ENCODE assay signal across 10 cellular contexts in the genomic region with DNA sequence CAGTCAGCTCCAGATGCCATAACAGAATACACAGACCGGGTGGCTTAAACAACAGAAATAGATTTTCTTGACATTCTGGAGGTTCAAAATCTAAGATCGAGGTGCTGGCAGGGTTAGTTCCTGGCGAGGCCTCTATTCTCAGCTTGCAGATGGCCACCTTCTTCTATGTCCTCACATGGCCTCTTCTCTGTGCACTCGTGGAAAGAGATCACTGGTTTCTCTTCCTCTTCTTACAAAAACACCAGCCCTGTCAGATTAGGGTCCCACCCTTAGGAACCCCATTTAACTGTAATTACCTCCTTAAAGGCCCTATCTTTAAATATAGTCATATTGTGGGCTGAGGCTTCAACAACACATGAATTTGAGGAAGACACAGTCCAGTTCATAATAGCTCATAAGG. TPM values are rescaled to one million over a fixed set of nuclear protein-coding genes. Genes with fewer than 3 reads are reported as not detected.
DNase-seq lines count a peak whose midpoint lies in the region; ATAC-seq and TF ChIP-seq lines count a peak whose summit lies in the region.
"Had no signal": no experiment of that assay in that cellular context is flagged by ENCODE, and none has a peak within 500 bp of the region (broad histone marks: within the 10 kb centered on the region; RNA-seq: fewer than 3 reads in every experiment).

No MANE protein-coding gene starts in this region.

- H3K36me3 Mint-ChIP-seq in stimulated activated naive B cell treated with anti-CD40 and anti-IgM and Interleukin-4, amounts not matched to agents 10 μg/mL and 1 μg/mL and 100 μg/mL, for 72 hours: peaks cover 0 to 2% of the 10 kb centered on the region in 2 donors
- no peaks in the 10 kb centered on the region for H3K36me3 Mint-ChIP-seq in MCF 10A (ENCODE audit: insufficient read depth, unreplicated experiment)

- peak overlapping the region; percentile 80 for H3K27ac Mint-ChIP-seq in stimulated activated naive B cell treated with anti-CD40 and anti-IgM and Interleukin-4, amounts not matched to agents 10 μg/mL and 1 μg/mL and 100 μg/mL, for 72 hours
- H3K27ac Mint-ChIP-seq in MCF 10A (ENCODE audit: low read depth, unreplicated experiment): no peak overlapping the region
- H3K27ac Mint-ChIP-seq: activated CD4-positive, alpha-beta T cell treated with anti-CD3 and anti-CD28 coated beads, Interleukin-2, amount 10 ng/mL, durations not matched to agents 24 days and 14 days had no signal

- peaks cover 54 to 82% of the 10 kb centered on the region in 2 donors for H3K4me1 Mint-ChIP-seq in stimulated activated naive B cell treated with anti-CD40 and anti-IgM and Interleukin-4, amounts not matched to agents 10 μg/mL and 1 μg/mL and 100 μg/mL, for 72 hours
- peaks cover 34% of the 10 kb centered on the region for H3K4me1 Mint-ChIP-seq in MCF 10A (ENCODE audit: insufficient read depth, unreplicated experiment)

- ATAC-seq in HG03039 (IDR thresholded peaks at IDR 0.05; ENCODE audit: unreplicated experiment): peak; percentile 34
- ATAC-seq in stimulated activated naive B cell treated with anti-CD40 and anti-IgM and Interleukin-4, amounts not matched to agents 10 μg/mL and 1 μg/mL and 100 μg/mL, for 72 hours (replicated peaks): peak; percentile 81 to 85

- peak; percentile 31 for DNase-seq in SKM-1 treated with dmso at 0.1 percent for 144 hours (lab: John Stamatoyannopoulos, UW; ENCODE audit: unreplicated experiment)
- no peak for DNase-seq in SKM-1 (lab: John Stamatoyannopoulos, UW; ENCODE audit: unreplicated experiment)
- DNase-seq in SIG-M5 (lab: John Stamatoyannopoulos, UW): peak; percentile 47
- DNase-seq in stimulated activated naive B cell treated with anti-CD40 and anti-IgM and Interleukin-4, amounts not matched to agents 10 μg/mL and 1 μg/mL and 100 μg/mL, for 72 hours: peak; percentile 21
- no peak for DNase-seq in NCI-H187 treated with DMSO at 0.1 percent for 48 hours (lab: John Stamatoyannopoulos, UW)
- DNase-seq in DMS153 treated with DMSO at 0.1 percent for 48 hours (lab: John Stamatoyannopoulos, UW; ENCODE audit: unreplicated experiment): no peak
- no peak for DNase-seq in MCF 10A (ENCODE audit: unreplicated experiment)
- DNase-seq: activated CD4-positive, alpha-beta T cell treated with anti-CD3 and anti-CD28 coated beads, Interleukin-2, amount 10 ng/mL, durations not matched to agents 24 days and 14 days; GF-D8 had no signal

- CTCF ChIA-PET in MCF 10A (lab: Yijun Ruan, JAX): interaction anchor here (1.1 to 1.8 kb wide), 2 partner anchors 15 to 231 kb away, joined by 3 to 10 read pairs; no protein-coding TSS in a partner anchor

- H3K9me3 Mint-ChIP-seq in stimulated activated naive B cell treated with anti-CD40 and anti-IgM and Interleukin-4, amounts not matched to agents 10 μg/mL and 1 μg/mL and 100 μg/mL, for 72 hours: no peaks in the 10 kb centered on the region
- no peaks in the 10 kb centered on the region for H3K9me3 Mint-ChIP-seq in MCF 10A (ENCODE audit: unreplicated experiment)
- H3K9me3 Mint-ChIP-seq: activated CD4-positive, alpha-beta T cell treated with anti-CD3 and anti-CD28 coated beads, Interleukin-2, amount 10 ng/mL, durations not matched to agents 24 days and 14 days had no signal

- H3K4me3 Mint-ChIP-seq in stimulated activated naive B cell treated with anti-CD40 and anti-IgM and Interleukin-4, amounts not matched to agents 10 μg/mL and 1 μg/mL and 100 μg/mL, for 72 hours: peak overlapping the region in 1 of 2 donors; percentile 35
- H3K4me3 Mint-ChIP-seq in MCF 10A (ENCODE audit: unreplicated experiment): no peak overlapping the region
- H3K4me3 Mint-ChIP-seq: activated CD4-positive, alpha-beta T cell treated with anti-CD3 and anti-CD28 coated beads, Interleukin-2, amount 10 ng/mL, durations not matched to agents 24 days and 14 days had no signal

- no peaks in the 10 kb centered on the region for H3K27me3 Mint-ChIP-seq in stimulated activated naive B cell treated with anti-CD40 and anti-IgM and Interleukin-4, amounts not matched to agents 10 μg/mL and 1 μg/mL and 100 μg/mL, for 72 hours
- no peaks in the 10 kb centered on the region for H3K27me3 Mint-ChIP-seq in MCF 10A (ENCODE audit: insufficient read depth, unreplicated experiment)
- H3K27me3 Mint-ChIP-seq: activated CD4-positive, alpha-beta T cell treated with anti-CD3 and anti-CD28 coated beads, Interleukin-2, amount 10 ng/mL, durations not matched to agents 24 days and 14 days had no signal

- no peak for TF ChIP-seq CTCF in MCF 10A (IDR thresholded peaks at IDR 0.05; ENCODE audit: unreplicated experiment)

- POLR2A ChIA-PET in MCF 10A (lab: Yijun Ruan, JAX): interaction anchor here (1.5 to 3.7 kb wide), 3 partner anchors 11 to 169 kb away, joined by 3 to 44 read pairs (median 22); partner anchors contain the start of gene CREB1

- intact Hi-C loops in MCF 10A (cut with micrococcal nuclease): no loop called here

- no TSS peak for BruUV-seq in MCF 10A (replicated peaks; lab: Mats Ljungman, UMichigan)

RNA-seq across cellular contexts. Expression of gene CREB1, which starts 27.0 kb away (rescaled TPM):
- 54.6 and 71.3 TPM in 2 replicates for total RNA-seq in MCF 10A (2022)

Comparison
In these comparisons a context has a peak if more than half of its experiments do, and no peak if none do; other contexts are left out.
1. DNase-seq: peak in SKM-1 treated with dmso at 0.1 percent for 144 hours (single experiment), SIG-M5 (single experiment) and stimulated activated naive B cell treated with anti-CD40 and anti-IgM and Interleukin-4, amounts not matched to agents 10 μg/mL and 1 μg/mL and 100 μg/mL, for 72 hours (single experiment); none in SKM-1 (single experiment), NCI-H187 treated with DMSO at 0.1 percent for 48 hours (single experiment), DMS153 treated with DMSO at 0.1 percent for 48 hours (single experiment) and MCF 10A (single experiment).